8 cellular contexts compared by ENCODE assay signal in genomic region chr2:27408601-27409320, GRCh38. TPM values are rescaled to one million over a fixed set of nuclear protein-coding genes. Genes with fewer than 3 reads are reported as not detected.
DNase-seq lines count a peak whose midpoint lies in the region; ATAC-seq and TF ChIP-seq lines count a peak whose summit lies in the region.

No MANE protein-coding gene starts in this region.

- peak; percentile 15 for ATAC-seq in GM18508 (IDR thresholded peaks at IDR 0.05; ENCODE audit: insufficient read depth, unreplicated experiment)
- peak; percentile 45 for ATAC-seq in HG02938 (IDR thresholded peaks at IDR 0.05; ENCODE audit: unreplicated experiment)

- H3K4me1 ChIP-seq in PC-9 (replicated peaks; ENCODE audit: insufficient read depth) = peaks cover 26% of the 10 kb centered on the region
- peaks cover 2% of the 10 kb centered on the region for H3K4me1 ChIP-seq in mesenchymal stem cell (ENCODE audit: control insufficient read depth, insufficient read depth, low read depth, low read length)
- peaks cover 10 to 18% of the 10 kb centered on the region in 2 donors for H3K4me1 ChIP-seq in thyroid gland

- H3K36me3 ChIP-seq in PC-9 (ENCODE audit: low read depth) = peaks cover 12% of the 10 kb centered on the region; the same call in 1 of the 2 replicates
- peaks cover 5 to 8% of the 10 kb centered on the region in 2 experiments for H3K36me3 ChIP-seq in mesenchymal stem cell (ENCODE audit: control insufficient read depth in 1 of 2, insufficient read depth in 2 of 2, low read depth in 1 of 2, low read length in 2 of 2)
- no peaks in the 10 kb centered on the region for H3K36me3 ChIP-seq in thyroid gland

- H3K79me1 ChIP-seq in mesenchymal stem cell (replicated peaks; ENCODE audit: low read length, poor library complexity, severe bottlenecking) = no peaks in the 10 kb centered on the region

- peak overlapping the region in 1 of 2 experiments; percentile 92 for H3K4ac ChIP-seq in mesenchymal stem cell (ENCODE audit: low read depth in 1 of 2, low read length in 2 of 2)

- H3K9me3 Mint-ChIP-seq in dendritic cell treated with granulocyte-macrophage colony-stimulating factor and Interleukin-4, amounts not matched to agents 40 ng/mL and 50 ng/mL, for 4 days = no peaks in the 10 kb centered on the region

- POLR2A ChIA-PET in PC-9 (lab: Charles Lee; ENCODE audit: unreplicated experiment) = interaction anchor here (0.6 to 1.0 kb wide), 4 partner anchors 12 to 988 kb away, joined by 3 to 13 read pairs (median 4); no protein-coding TSS in a partner anchor

- no peak for TF ChIP-seq POLR2A in thyroid gland (IDR thresholded peaks at IDR 0.05)

- CTCF ChIA-PET in PC-9 (lab: Charles Lee) = no interaction called here

- H3F3A ChIP-seq in PC-9 (ENCODE audit: insufficient read depth, low read depth) = peaks cover 40% of the 10 kb centered on the region

- peak overlapping the region; percentile 66 to 91 for H3K14ac ChIP-seq in mesenchymal stem cell (ENCODE audit: low read length in 2 of 2)

- no peak for TF ChIP-seq CTCF in PC-9 (conservative IDR thresholded peaks at IDR 0.05)
- no peak for TF ChIP-seq CTCF in thyroid gland (IDR thresholded peaks at IDR 0.05)

- DNase-seq in Ammon's horn (ENCODE audit: low spot score) (peak; percentile 5), PC-9 (peak in 1 of 2 experiments; percentile 20), mesenchymal stem cell (peak; percentile 45), thyroid gland (peak in 1 of 2 donors; percentile 9)
- no peak for DNase-seq in activated CD4-positive, CD25-positive, alpha-beta regulatory T cell (lab: John Stamatoyannopoulos, UW)

- no peaks in the 10 kb centered on the region for H3K9me3 ChIP-seq in PC-9 (ENCODE audit: insufficient read depth, low read depth)
- H3K9me3 ChIP-seq in mesenchymal stem cell (ENCODE audit: control insufficient read depth, low read length) = no peaks in the 10 kb centered on the region
- no peaks in the 10 kb centered on the region for H3K9me3 ChIP-seq in thyroid gland

- H2AK5ac ChIP-seq in mesenchymal stem cell (ENCODE audit: low read length, severe bottlenecking) = no peak overlapping the region

- H3K4me3 ChIP-seq in PC-9 = peak overlapping the region; percentile 97
- H3K4me3 ChIP-seq in mesenchymal stem cell (ENCODE audit: insufficient read depth in 1 of 2, low read depth in 1 of 2, low read length in 2 of 2) = peak overlapping the region; percentile 96 to 100
- peak overlapping the region; percentile 96 to 100 (median 97) for H3K4me3 ChIP-seq in thyroid gland (replicated peaks in 1 of 3)

- H3K36me3 Mint-ChIP-seq in dendritic cell treated with granulocyte-macrophage colony-stimulating factor and Interleukin-4, amounts not matched to agents 40 ng/mL and 50 ng/mL, for 4 days (ENCODE audit: low read depth) = peaks cover 51% of the 10 kb centered on the region

- peak overlapping the region; percentile 63 for H3K27ac ChIP-seq in PC-9
- H3K27ac ChIP-seq in mesenchymal stem cell (ENCODE audit: low read length, poor library complexity, severe bottlenecking) = peak overlapping the region; percentile 2
- H3K27ac ChIP-seq in thyroid gland = peak overlapping the region in 2 of 3 donors; percentile 58 to 80

- H4K20me1 ChIP-seq in PC-9 (ENCODE audit: insufficient read depth) = peaks cover 44% of the 10 kb centered on the region

- H3K9me2 ChIP-seq in PC-9 (ENCODE audit: insufficient read depth) = no peaks in the 10 kb centered on the region

- peak overlapping the region; percentile 70 for H2BK5ac ChIP-seq in mesenchymal stem cell (ENCODE audit: low read depth, low read length, poor library complexity, severe bottlenecking)

- peaks cover 3% of the 10 kb centered on the region for H3K27me3 Mint-ChIP-seq in dendritic cell treated with granulocyte-macrophage colony-stimulating factor and Interleukin-4, amounts not matched to agents 40 ng/mL and 50 ng/mL, for 4 days

- peak overlapping the region; percentile 98 for H3K4me2 ChIP-seq in PC-9
- H3K4me2 ChIP-seq in mesenchymal stem cell (ENCODE audit: low read length, poor library complexity, severe bottlenecking) = peak overlapping the region; percentile 99

- WGBS in mesenchymal stem cell = 1% methylated on average over 31 of the region's 33 CpGs
- 0 to 1% methylated on average over 15 to 18 of the region's 33 CpGs for WGBS in thyroid gland, 2 donors

- H3K27ac Mint-ChIP-seq in dendritic cell treated with granulocyte-macrophage colony-stimulating factor and Interleukin-4, amounts not matched to agents 40 ng/mL and 50 ng/mL, for 4 days = peak overlapping the region; percentile 94

- H3K79me2 ChIP-seq in PC-9 (ENCODE audit: low read depth) = peaks cover 56% of the 10 kb centered on the region

- H3K23ac ChIP-seq in mesenchymal stem cell (ENCODE audit: low read length in 2 of 2) = peak overlapping the region; percentile 79 to 100

- H2BK15ac ChIP-seq in mesenchymal stem cell (ENCODE audit: low read depth, poor library complexity, severe bottlenecking) = peak overlapping the region; percentile 23

- H2BK12ac ChIP-seq in mesenchymal stem cell (ENCODE audit: low read length in 2 of 2) = peak overlapping the region in 1 of 2 experiments; percentile 54

- no peaks in the 10 kb centered on the region for H3K27me3 ChIP-seq in PC-9 (ENCODE audit: insufficient read depth, low read depth)
- H3K27me3 ChIP-seq in mesenchymal stem cell (ENCODE audit: control insufficient read depth in 1 of 2, insufficient read depth in 1 of 2, low read length in 2 of 2) = no peaks in the 10 kb centered on the region
- H3K27me3 ChIP-seq in thyroid gland = no peaks in the 10 kb centered on the region

- intact Hi-C loops in PC-9 (cut with micrococcal nuclease; ENCODE audit: unreplicated experiment) = loop anchor here (1.0 to 5.0 kb wide), 5 partner anchors 20 to 275 kb away; partner anchors contain the start of genes CCDC121, GPN1, KRTCAP3 and NRBP1
- intact Hi-C loops in dendritic cell treated with granulocyte-macrophage colony-stimulating factor and Interleukin-4, amounts not matched to agents 40 ng/mL and 50 ng/mL, for 4 days (cut with micrococcal nuclease) = loop anchor here (1.0 to 10.0 kb wide), 5 partner anchors 20 to 176 kb away; partner anchors contain the start of genes EIF2B4, IFT172, NRBP1 and SNX17
- intact Hi-C loops in thyroid gland (cut with DNase I) = no loop called here

- H3K4me1 Mint-ChIP-seq in dendritic cell treated with granulocyte-macrophage colony-stimulating factor and Interleukin-4, amounts not matched to agents 40 ng/mL and 50 ng/mL, for 4 days (ENCODE audit: low read depth) = peaks cover 40% of the 10 kb centered on the region

- H2BK120ac ChIP-seq in mesenchymal stem cell (ENCODE audit: low read depth, low read length) = peak overlapping the region; percentile 19

- H3K9ac ChIP-seq in mesenchymal stem cell (ENCODE audit: low read length) = peak overlapping the region; percentile 90

- H3K18ac ChIP-seq in mesenchymal stem cell (ENCODE audit: low read depth in 1 of 2, low read length in 2 of 2) = peak overlapping the region; percentile 93 to 95

- H3K4me3 Mint-ChIP-seq in dendritic cell treated with granulocyte-macrophage colony-stimulating factor and Interleukin-4, amounts not matched to agents 40 ng/mL and 50 ng/mL, for 4 days = peak overlapping the region; percentile 96

- peak overlapping the region; percentile 75 for H4K8ac ChIP-seq in mesenchymal stem cell (ENCODE audit: low read length)

- H4K91ac ChIP-seq in mesenchymal stem cell (ENCODE audit: low read length) = peak overlapping the region; percentile 75

- BruUV-seq in PC-9 (replicated peaks; lab: Mats Ljungman, UMichigan) = TSS peak; percentile 37

- H2AFZ ChIP-seq in PC-9 = peak overlapping the region; percentile 93
- peak overlapping the region; percentile 98 for H2AFZ ChIP-seq in mesenchymal stem cell (ENCODE audit: low read depth, low read length)

RNA-seq across cellular contexts. Expression of gene PPM1G, which starts 0.6 kb away (rescaled TPM):
- 114 and 136 TPM in 2 replicates for total RNA-seq in PC-9 (2021)
- 58.3 TPM for polyA plus RNA-seq in mesenchymal stem cell (2013, experiment 1 of 2)
- polyA plus RNA-seq in mesenchymal stem cell (2013, experiment 2 of 2) = 57.0 TPM
- total RNA-seq in thyroid gland = 10 to 100 TPM; 55.4 to 75.2 (median 59.5) TPM

RNA-seq across cellular contexts. Expression of gene NRBP1, which starts 19.7 kb away (rescaled TPM):
- 67.9 and 83.9 TPM in 2 replicates for total RNA-seq in PC-9 (2021)
- 79.0 TPM for polyA plus RNA-seq in mesenchymal stem cell (2013, experiment 1 of 2)
- 77.5 TPM for polyA plus RNA-seq in mesenchymal stem cell (2013, experiment 2 of 2)
- 10 to 100 TPM; 45.2 to 68.6 (median 63.1) TPM for total RNA-seq in thyroid gland

RNA-seq across cellular contexts. Expression of gene ZNF513, which starts 28.2 kb away (rescaled TPM):
- total RNA-seq in PC-9 (2021) (4.1 and 4.5 TPM in 2 replicates), thyroid gland (10 to 100 TPM in 1 of 4 donors, 1 to 10 TPM in 3; 9.1 to 14.8 (median 9.2) TPM)
- 16.6 TPM for polyA plus RNA-seq in mesenchymal stem cell (2013, experiment 1 of 2)
- polyA plus RNA-seq in mesenchymal stem cell (2013, experiment 2 of 2) = 15.9 TPM

RNA-seq across cellular contexts. Expression of gene KRTCAP3, which starts 33.4 kb away (rescaled TPM):
- total RNA-seq in PC-9 (2021) (62.9 and 91.7 TPM in 2 replicates), thyroid gland (10 to 100 TPM in 3 of 4 donors, 1 to 10 TPM in 1; 9.2 to 40.1 (median 19.4) TPM)
- polyA plus RNA-seq in mesenchymal stem cell (2013, experiment 1 of 2) = 0.46 TPM
- polyA plus RNA-seq in mesenchymal stem cell (2013, experiment 2 of 2) = 0.78 TPM

RNA-seq across cellular contexts. Expression of gene SNX17, which starts 38.3 kb away (rescaled TPM):
- total RNA-seq in PC-9 (2021) (60.6 and 73.7 TPM in 2 replicates), thyroid gland (100 to 1,000 TPM; 109 to 148 (median 130) TPM)
- 50.9 TPM for polyA plus RNA-seq in mesenchymal stem cell (2013, experiment 1 of 2)
- 50.9 TPM for polyA plus RNA-seq in mesenchymal stem cell (2013, experiment 2 of 2)

Comparison
In these comparisons a context has a peak if more than half of its experiments do, and no peak if none do; other contexts are left out.
1. DNase-seq: peak in Ammon's horn (single experiment) and mesenchymal stem cell (single experiment); none in activated CD4-positive, CD25-positive, alpha-beta regulatory T cell (0 of 4).
2. H3K27ac ChIP-seq: peak in every context shown above with its lines; median percentile 69 in thyroid gland; 63 in PC-9; 2 in mesenchymal stem cell.
3. Peak in every context shown above with its lines, with median percentiles within 50 percentile points of each other: H3K4me3 ChIP-seq.